Comparison of ENCODE assay signal across 12 cellular contexts in the genomic region with DNA sequence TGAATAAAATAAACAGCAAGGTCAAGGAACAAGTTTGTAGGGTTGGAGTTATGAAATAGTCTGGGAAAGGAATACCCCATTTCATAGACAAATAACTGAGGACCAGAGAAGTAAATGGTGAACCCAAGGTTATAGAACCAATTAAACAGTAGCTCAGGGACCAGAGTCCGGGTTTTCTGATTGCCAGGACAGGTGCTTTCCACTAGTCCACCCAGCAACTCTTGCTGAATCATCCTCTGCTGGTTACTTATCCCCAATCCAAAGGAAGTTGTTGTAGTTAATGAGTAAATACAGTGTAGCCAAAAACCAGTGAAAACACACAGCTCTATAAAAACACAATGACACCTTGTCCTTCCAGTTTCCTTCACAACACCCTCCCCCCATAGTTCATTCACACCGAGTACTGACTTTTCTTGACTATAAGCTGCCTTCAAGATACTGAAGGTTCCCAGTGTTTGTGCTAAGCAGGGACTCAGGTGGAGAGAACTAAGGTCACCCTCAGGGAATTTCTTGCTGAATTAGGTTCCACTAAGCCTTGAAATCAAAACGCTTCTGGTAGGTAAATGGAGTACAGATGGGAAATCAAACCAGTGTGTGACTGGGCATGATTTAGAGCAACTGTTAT. TPM values are rescaled to one million over a fixed set of nuclear protein-coding genes. Genes with fewer than 3 reads are reported as not detected.
A peak's percentile ranks its signal among the peaks of the same experiment; 100 is the strongest.
DNase-seq lines count a peak whose midpoint lies in the region; ATAC-seq, FAIRE-seq and TF ChIP-seq lines count a peak whose summit lies in the region.
"Had no signal": no experiment of that assay in that cellular context is flagged by ENCODE, and none has a peak within 500 bp of the region (broad histone marks: within the 10 kb centered on the region; RNA-seq: fewer than 3 reads in every experiment).

No MANE protein-coding gene starts in this region.

- no peak overlapping the region for H3K4me3 Mint-ChIP-seq in WTC11

- H3K4me3 ChIP-seq in small intestine (ENCODE audit: low read depth in 1 of 2, low read length in 2 of 2), result peak overlapping the region in 1 of 2 donors; percentile 41
- H3K4me3 ChIP-seq: lower lobe of right lung had no signal

- DNase-seq in WTC11 (ENCODE audit: low spot score) (no peak), small intestine (peak; percentile 88), cerebellar nuclear complex (lab: John Stamatoyannopoulos, UW) (no peak)
- DNase-seq in effector CD4-positive, alpha-beta T cell, result no peak
- DNase-seq in activated naive CD4-positive, alpha-beta T cell treated with anti-CD3 and anti-CD28 coated beads, Interleukin-2, amount 50 U/mL, for 16 hours, result no peak
- DNase-seq: DND-41; lower lobe of right lung; NCI-H69; stimulated activated CD8-positive, alpha-beta memory T cell treated with anti-CD3 and anti-CD28 coated beads, Interleukin-4, amount 100 ng/mL, for 48 hours had no signal

- H3K9me3 Mint-ChIP-seq in WTC11, result peaks cover 6% of the 10 kb centered on the region; the same call in 1 of the 2 replicates

- H3K4me1 ChIP-seq in small intestine (ENCODE audit: control insufficient read depth in 2 of 2, insufficient read depth in 1 of 2, low read depth in 1 of 2, low read length in 1 of 2), result no peaks in the 10 kb centered on the region
- H3K4me1 ChIP-seq: lower lobe of right lung had no signal

- H3K36me3 ChIP-seq in small intestine (ENCODE audit: control insufficient read depth in 2 of 2, insufficient read depth in 2 of 2, low read length in 2 of 2), result no peaks in the 10 kb centered on the region
- H3K36me3 ChIP-seq: lower lobe of right lung had no signal

- H3K27ac ChIP-seq in small intestine (ENCODE audit: low read depth in 1 of 2, low read length in 1 of 2), result peak overlapping the region; percentile 28 to 83
- H3K27ac ChIP-seq: lower lobe of right lung had no signal

- no peak for FAIRE-seq in small intestine (lab: Jason Lieb, UNC)

- no peak for TF ChIP-seq CTCF in WTC11 (IDR thresholded peaks at IDR 0.05)

- no peaks in the 10 kb centered on the region; the same call in 1 of the 2 replicates for H3K27me3 Mint-ChIP-seq in WTC11 (ENCODE audit: low read depth)

- 0 out of 2 replicates have a peak overlapping the region, but pooled peaks have one; percentile 14 for H3K27ac Mint-ChIP-seq in WTC11

- 20 to 57% (median 26%) methylated on average over 3 of the region's 3 CpGs for WGBS in small intestine, 3 donors

- ATAC-seq in GM19397 (IDR thresholded peaks at IDR 0.05; ENCODE audit: unreplicated experiment) (peak; percentile 53), HG03060 (IDR thresholded peaks at IDR 0.05; ENCODE audit: low read depth, unreplicated experiment) (peak; percentile 37), WTC11 (no peak)
- ATAC-seq: lower lobe of right lung had no signal

- H3K27me3 ChIP-seq in small intestine (ENCODE audit: control insufficient read depth in 2 of 2, insufficient read depth in 2 of 2, low read length in 2 of 2), result no peaks in the 10 kb centered on the region

- no peaks in the 10 kb centered on the region for H3K9me3 ChIP-seq in small intestine (ENCODE audit: control insufficient read depth, low read depth)
- H3K9me3 ChIP-seq: lower lobe of right lung had no signal

- H3K4me1 Mint-ChIP-seq in WTC11, result peaks cover 9% of the 10 kb centered on the region

- CTCF ChIA-PET in WTC11 (lab: Charles Lee), result no interaction called here

- POLR2A ChIA-PET in WTC11 (lab: Charles Lee), result no interaction called here

- no peaks in the 10 kb centered on the region for H3K36me3 Mint-ChIP-seq in WTC11

TF ChIP-seq in WTC11, 78 proteins besides CTCF, POLR2A, EP300 and RAD21:
- TF ChIP-seq, protein P1, sequence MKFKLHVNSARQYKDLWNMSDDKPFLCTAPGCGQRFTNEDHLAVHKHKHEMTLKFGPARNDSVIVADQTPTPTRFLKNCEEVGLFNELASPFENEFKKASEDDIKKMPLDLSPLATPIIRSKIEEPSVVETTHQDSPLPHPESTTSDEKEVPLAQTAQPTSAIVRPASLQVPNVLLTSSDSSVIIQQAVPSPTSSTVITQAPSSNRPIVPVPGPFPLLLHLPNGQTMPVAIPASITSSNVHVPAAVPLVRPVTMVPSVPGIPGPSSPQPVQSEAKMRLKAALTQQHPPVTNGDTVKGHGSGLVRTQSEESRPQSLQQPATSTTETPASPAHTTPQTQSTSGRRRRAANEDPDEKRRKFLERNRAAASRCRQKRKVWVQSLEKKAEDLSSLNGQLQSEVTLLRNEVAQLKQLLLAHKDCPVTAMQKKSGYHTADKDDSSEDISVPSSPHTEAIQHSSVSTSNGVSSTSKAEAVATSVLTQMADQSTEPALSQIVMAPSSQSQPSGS (CRISPR knock-in tag; IDR thresholded peaks at IDR 0.05; ENCODE audit: borderline replicate concordance, low read depth), result no peak
- TF ChIP-seq MYBL2 (CRISPR knock-in tag; IDR thresholded peaks at IDR 0.05) (no peak), ZNF138 (CRISPR knock-in tag; conservative IDR thresholded peaks at IDR 0.05) (no peak), IRF2 (CRISPR knock-in tag; IDR thresholded peaks at IDR 0.05; ENCODE audit: borderline replicate concordance, low read depth) (no peak), TP53 (CRISPR knock-in tag; IDR thresholded peaks at IDR 0.05) (no peak), RORB (CRISPR knock-in tag; IDR thresholded peaks at IDR 0.05) (no peak), NR3C1 (CRISPR knock-in tag; conservative IDR thresholded peaks at IDR 0.05; ENCODE audit: low read depth) (no peak), NR2C2 (CRISPR knock-in tag; IDR thresholded peaks at IDR 0.05) (no peak), ZNF219 (CRISPR knock-in tag; IDR thresholded peaks at IDR 0.05; ENCODE audit: borderline replicate concordance) (no peak), ETV6 (CRISPR knock-in tag; IDR thresholded peaks at IDR 0.05) (no peak), ZNF416 (CRISPR knock-in tag; IDR thresholded peaks at IDR 0.05) (no peak), NFATC4 (CRISPR knock-in tag; IDR thresholded peaks at IDR 0.05) (no peak), ZNF671 (CRISPR knock-in tag; IDR thresholded peaks at IDR 0.05) (no peak), SP1 (CRISPR knock-in tag; conservative IDR thresholded peaks at IDR 0.05) (no peak), TEAD4 (CRISPR knock-in tag; IDR thresholded peaks at IDR 0.05) (no peak)
- TF ChIP-seq, protein P2, sequence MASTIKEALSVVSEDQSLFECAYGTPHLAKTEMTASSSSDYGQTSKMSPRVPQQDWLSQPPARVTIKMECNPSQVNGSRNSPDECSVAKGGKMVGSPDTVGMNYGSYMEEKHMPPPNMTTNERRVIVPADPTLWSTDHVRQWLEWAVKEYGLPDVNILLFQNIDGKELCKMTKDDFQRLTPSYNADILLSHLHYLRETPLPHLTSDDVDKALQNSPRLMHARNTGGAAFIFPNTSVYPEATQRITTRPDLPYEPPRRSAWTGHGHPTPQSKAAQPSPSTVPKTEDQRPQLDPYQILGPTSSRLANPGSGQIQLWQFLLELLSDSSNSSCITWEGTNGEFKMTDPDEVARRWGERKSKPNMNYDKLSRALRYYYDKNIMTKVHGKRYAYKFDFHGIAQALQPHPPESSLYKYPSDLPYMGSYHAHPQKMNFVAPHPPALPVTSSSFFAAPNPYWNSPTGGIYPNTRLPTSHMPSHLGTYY (CRISPR knock-in tag; IDR thresholded peaks at IDR 0.05), result no peak
- TF ChIP-seq, protein P3, sequence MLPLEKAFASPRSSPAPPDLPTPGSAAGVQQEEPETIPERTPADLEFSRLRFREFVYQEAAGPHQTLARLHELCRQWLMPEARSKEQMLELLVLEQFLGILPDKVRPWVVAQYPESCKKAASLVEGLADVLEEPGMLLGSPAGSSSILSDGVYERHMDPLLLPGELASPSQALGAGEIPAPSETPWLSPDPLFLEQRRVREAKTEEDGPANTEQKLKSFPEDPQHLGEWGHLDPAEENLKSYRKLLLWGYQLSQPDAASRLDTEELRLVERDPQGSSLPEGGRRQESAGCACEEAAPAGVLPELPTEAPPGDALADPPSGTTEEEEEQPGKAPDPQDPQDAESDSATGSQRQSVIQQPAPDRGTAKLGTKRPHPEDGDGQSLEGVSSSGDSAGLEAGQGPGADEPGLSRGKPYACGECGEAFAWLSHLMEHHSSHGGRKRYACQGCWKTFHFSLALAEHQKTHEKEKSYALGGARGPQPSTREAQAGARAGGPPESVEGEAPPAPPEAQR (CRISPR knock-in tag; IDR thresholded peaks at IDR 0.05), result no peak
- TF ChIP-seq, protein P4, sequence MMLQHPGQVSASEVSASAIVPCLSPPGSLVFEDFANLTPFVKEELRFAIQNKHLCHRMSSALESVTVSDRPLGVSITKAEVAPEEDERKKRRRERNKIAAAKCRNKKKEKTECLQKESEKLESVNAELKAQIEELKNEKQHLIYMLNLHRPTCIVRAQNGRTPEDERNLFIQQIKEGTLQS (CRISPR knock-in tag; conservative IDR thresholded peaks at IDR 0.05), result no peak
- TF ChIP-seq, protein P5, sequence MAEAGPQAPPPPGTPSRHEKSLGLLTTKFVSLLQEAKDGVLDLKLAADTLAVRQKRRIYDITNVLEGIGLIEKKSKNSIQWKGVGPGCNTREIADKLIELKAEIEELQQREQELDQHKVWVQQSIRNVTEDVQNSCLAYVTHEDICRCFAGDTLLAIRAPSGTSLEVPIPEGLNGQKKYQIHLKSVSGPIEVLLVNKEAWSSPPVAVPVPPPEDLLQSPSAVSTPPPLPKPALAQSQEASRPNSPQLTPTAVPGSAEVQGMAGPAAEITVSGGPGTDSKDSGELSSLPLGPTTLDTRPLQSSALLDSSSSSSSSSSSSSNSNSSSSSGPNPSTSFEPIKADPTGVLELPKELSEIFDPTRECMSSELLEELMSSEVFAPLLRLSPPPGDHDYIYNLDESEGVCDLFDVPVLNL (CRISPR knock-in tag; IDR thresholded peaks at IDR 0.05; ENCODE audit: borderline replicate concordance, low read depth), result no peak
- TF ChIP-seq, protein P6, sequence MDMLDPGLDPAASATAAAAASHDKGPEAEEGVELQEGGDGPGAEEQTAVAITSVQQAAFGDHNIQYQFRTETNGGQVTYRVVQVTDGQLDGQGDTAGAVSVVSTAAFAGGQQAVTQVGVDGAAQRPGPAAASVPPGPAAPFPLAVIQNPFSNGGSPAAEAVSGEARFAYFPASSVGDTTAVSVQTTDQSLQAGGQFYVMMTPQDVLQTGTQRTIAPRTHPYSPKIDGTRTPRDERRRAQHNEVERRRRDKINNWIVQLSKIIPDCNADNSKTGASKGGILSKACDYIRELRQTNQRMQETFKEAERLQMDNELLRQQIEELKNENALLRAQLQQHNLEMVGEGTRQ (CRISPR knock-in tag; IDR thresholded peaks at IDR 0.05), result no peak
TF ChIP-seq in WTC11: peak in this region for 0.

RNA-seq across cellular contexts. Expression of a gene that starts 0.7 kb away (rescaled TPM):
- total RNA-seq in WTC11 (2021), result not detected in 3 replicates
- polyA plus RNA-seq in small intestine, result 10 to 100 TPM; 13.4 to 31.6 (median 13.6) TPM
- total RNA-seq: fibroblast of villous mesenchyme, lower lobe of right lung had no signal
